16 cellular contexts compared by ENCODE assay signal in the genomic region with DNA sequence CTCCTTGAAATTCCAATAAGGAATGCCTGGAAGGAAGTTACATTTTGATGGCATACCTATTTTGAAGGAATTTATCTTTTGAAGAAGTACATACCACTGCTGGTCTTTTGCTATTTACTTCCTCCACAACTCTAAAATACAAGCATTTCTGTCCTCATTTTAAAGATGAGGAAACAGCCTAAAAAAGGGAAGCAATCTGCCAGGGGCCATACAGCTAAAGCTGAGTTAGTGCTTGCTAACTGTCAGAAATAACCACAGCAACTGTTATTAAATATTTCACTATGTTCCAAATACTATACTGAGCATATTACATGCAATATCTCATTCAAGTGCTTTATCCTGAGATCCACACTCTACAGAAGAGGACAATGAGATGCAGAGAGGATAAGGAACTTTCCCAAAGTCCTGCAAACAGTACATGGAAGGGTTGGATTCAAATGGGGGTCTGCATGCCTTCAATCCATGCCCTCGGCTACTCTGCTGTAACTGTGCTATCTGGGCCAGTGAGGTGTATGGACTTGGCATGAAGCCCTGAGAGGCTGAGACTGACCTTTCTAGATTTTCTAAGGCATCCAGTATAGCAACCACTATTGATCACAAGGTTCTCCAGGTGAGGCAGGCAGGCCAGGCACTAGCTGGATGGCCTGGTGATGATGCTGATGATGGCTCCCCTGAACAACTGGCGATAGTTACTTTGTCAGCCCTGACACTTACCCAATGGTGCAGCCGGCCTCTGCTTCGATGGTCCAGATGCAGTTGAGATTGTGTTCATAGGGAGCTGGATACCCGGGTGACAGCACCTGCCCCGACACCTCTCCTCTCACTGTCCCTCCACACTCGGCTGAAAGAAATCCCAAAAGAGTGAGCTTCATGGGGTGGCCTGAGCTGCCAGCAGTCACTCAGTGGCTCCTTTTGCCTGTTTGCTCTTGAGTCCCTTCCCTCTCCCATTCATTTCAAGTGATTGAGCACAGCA.
DNase-seq lines count a peak whose midpoint lies in the region; ATAC-seq and TF ChIP-seq lines count a peak whose summit lies in the region.
"Had no signal": no experiment of that assay in that cellular context is flagged by ENCODE, and none has a peak within 500 bp of the region (broad histone marks: within the 10 kb centered on the region; RNA-seq: fewer than 3 reads in every experiment).

No MANE protein-coding gene starts in this region.

- no peak overlapping the region for H3K4me3 Mint-ChIP-seq in osteocyte (ENCODE audit: unreplicated experiment)
- no peak overlapping the region for H3K4me3 Mint-ChIP-seq in activated CD4-positive, alpha-beta T cell treated with anti-CD3 and anti-CD28 coated beads, Interleukin-2, amount 10 ng/mL, durations not matched to agents 7 days and 5 days
- H3K4me3 Mint-ChIP-seq: T-cell had no signal

- H3K27me3 Mint-ChIP-seq in osteocyte (ENCODE audit: unreplicated experiment): no peaks in the 10 kb centered on the region
- peaks cover 3% of the 10 kb centered on the region for H3K27me3 Mint-ChIP-seq in activated CD4-positive, alpha-beta T cell treated with anti-CD3 and anti-CD28 coated beads, Interleukin-2, amount 10 ng/mL, durations not matched to agents 7 days and 5 days

- no peak for TF ChIP-seq RAD21 in HCT116 (IDR thresholded peaks at IDR 0.05; ENCODE audit: low read depth)

- BruUV-seq in HCT116 (replicated peaks; lab: Mats Ljungman, UMichigan): no TSS peak

- DNase-seq in HCT116 (ENCODE audit: low read depth, low spot score): no peak
- peak; percentile 4 to 22 for DNase-seq in Kasumi-1 (lab: John Stamatoyannopoulos, UW)
- DNase-seq in NOMO-1 treated with dmso at 0.1 percent for 144 hours (lab: John Stamatoyannopoulos, UW; ENCODE audit: unreplicated experiment): peak; percentile 68
- peak; percentile 69 for DNase-seq in osteocyte (ENCODE audit: extremely low spot score, unreplicated experiment)
- no peak for DNase-seq in activated CD4-positive, alpha-beta T cell treated with anti-CD3 and anti-CD28 coated beads, Interleukin-2, amount 10 ng/mL, durations not matched to agents 7 days and 5 days
- no peak for DNase-seq in NCI-H1092 (lab: John Stamatoyannopoulos, UW)
- no peak for DNase-seq in globus pallidus (ENCODE audit: low spot score)
- DNase-seq: DMS79, MM.1S, NCI-H1436, NCI-H1930, NCI-H345, NCI-H524 treated with DMSO at 0.1 percent for 48 hours, Peyer's patch, T-cell had no signal

- H3K9me3 Mint-ChIP-seq in osteocyte (ENCODE audit: unreplicated experiment): no peaks in the 10 kb centered on the region
- no peaks in the 10 kb centered on the region for H3K9me3 Mint-ChIP-seq in activated CD4-positive, alpha-beta T cell treated with anti-CD3 and anti-CD28 coated beads, Interleukin-2, amount 10 ng/mL, durations not matched to agents 7 days and 5 days
- H3K9me3 Mint-ChIP-seq: T-cell had no signal

- ATAC-seq in HCT116: no peak
- ATAC-seq: T-cell had no signal

- no peaks in the 10 kb centered on the region for H4K20me1 ChIP-seq in HCT116 (ENCODE audit: insufficient read depth)

- intact Hi-C loops in HCT116 (cut with micrococcal nuclease): no loop called here

- no peaks in the 10 kb centered on the region for H3K36me3 ChIP-seq in HCT116 (ENCODE audit: control insufficient read depth in 1 of 2, insufficient read depth in 2 of 2, low read length in 2 of 2)
- H3K36me3 ChIP-seq: Peyer's patch had no signal

- no peaks in the 10 kb centered on the region for H3K4me1 Mint-ChIP-seq in osteocyte (ENCODE audit: unreplicated experiment)
- no peaks in the 10 kb centered on the region for H3K4me1 Mint-ChIP-seq in activated CD4-positive, alpha-beta T cell treated with anti-CD3 and anti-CD28 coated beads, Interleukin-2, amount 10 ng/mL, durations not matched to agents 7 days and 5 days
- H3K4me1 Mint-ChIP-seq: T-cell had no signal

- H3K27me3 ChIP-seq in HCT116 (ENCODE audit: insufficient read depth, low read length): peaks cover 77% of the 10 kb centered on the region
- H3K27me3 ChIP-seq: Peyer's patch had no signal

- H3K4me3 ChIP-seq in HCT116 (replicated peaks in 1 of 2; ENCODE audit: low read depth in 1 of 2, low read length in 2 of 2): no peak overlapping the region
- H3K4me3 ChIP-seq: Peyer's patch had no signal

- CTCF ChIA-PET in HCT116 (lab: Charles Lee): no interaction called here
- CTCF ChIA-PET in activated CD4-positive, alpha-beta T cell treated with anti-CD3 and anti-CD28 coated beads, Interleukin-2, amount 10 ng/mL, durations not matched to agents 7 days and 5 days (lab: Charles Lee): no interaction called here

- no peaks in the 10 kb centered on the region for H3K36me3 Mint-ChIP-seq in osteocyte (ENCODE audit: unreplicated experiment)
- no peaks in the 10 kb centered on the region for H3K36me3 Mint-ChIP-seq in activated CD4-positive, alpha-beta T cell treated with anti-CD3 and anti-CD28 coated beads, Interleukin-2, amount 10 ng/mL, durations not matched to agents 7 days and 5 days (ENCODE audit: low read depth)
- H3K36me3 Mint-ChIP-seq: T-cell had no signal

- POLR2A ChIA-PET in HCT116 (lab: Charles Lee): no interaction called here
- POLR2A ChIA-PET in activated CD4-positive, alpha-beta T cell treated with anti-CD3 and anti-CD28 coated beads, Interleukin-2, amount 10 ng/mL, durations not matched to agents 7 days and 5 days (lab: Charles Lee): no interaction called here

- no peaks in the 10 kb centered on the region for H3K9me2 ChIP-seq in HCT116 (ENCODE audit: insufficient read depth)

- no peak overlapping the region for H3K27ac Mint-ChIP-seq in osteocyte (ENCODE audit: unreplicated experiment)
- no peak overlapping the region for H3K27ac Mint-ChIP-seq in activated CD4-positive, alpha-beta T cell treated with anti-CD3 and anti-CD28 coated beads, Interleukin-2, amount 10 ng/mL, durations not matched to agents 7 days and 5 days
- H3K27ac Mint-ChIP-seq: T-cell had no signal

- TF ChIP-seq POLR2A in HCT116 (IDR thresholded peaks at IDR 0.05; ENCODE audit: borderline replicate concordance, extremely low read depth, insufficient read depth, insufficient read length): no peak

- no peak overlapping the region for H3K4me2 ChIP-seq in HCT116 (ENCODE audit: low read length)

- RAD21 ChIA-PET in HCT116 (lab: Charles Lee; ENCODE audit: low non-redundant PET in 1 of 2, low total read pairs in 2 of 2, uncharacterized antibody in 2 of 2, unreplicated experiment in 2 of 2): no interaction called here

- H3K4me1 ChIP-seq in HCT116 (ENCODE audit: control insufficient read depth in 1 of 2, insufficient read depth in 2 of 2, low read length in 2 of 2): no peaks in the 10 kb centered on the region
- H3K4me1 ChIP-seq: Peyer's patch had no signal

- H3K79me2 ChIP-seq in HCT116 (ENCODE audit: insufficient read depth, low read length): no peaks in the 10 kb centered on the region

- H2AFZ ChIP-seq in HCT116 (ENCODE audit: low read depth, low read length, poor library complexity, severe bottlenecking): no peak overlapping the region

- TF ChIP-seq CTCF in HCT116 (IDR thresholded peaks at IDR 0.05 in 2 of 3, conservative IDR thresholded peaks at IDR 0.05 in 1 of 3; ENCODE audit: borderline replicate concordance in 1 of 3, insufficient read depth in 1 of 3, low read depth in 2 of 3, low read length in 2 of 3) (no peak), osteocyte (IDR thresholded peaks at IDR 0.05) (no peak)

- H3K9me3 ChIP-seq in HCT116 (ENCODE audit: control insufficient read depth in 1 of 2, insufficient read depth in 1 of 2, low read depth in 1 of 2, low read length in 2 of 2): no peaks in the 10 kb centered on the region
- H3K9me3 ChIP-seq: Peyer's patch had no signal

- no peak overlapping the region for H3K27ac ChIP-seq in HCT116 (ENCODE audit: low read depth, low read length)
- H3K27ac ChIP-seq: C4-2B, Peyer's patch had no signal

- H3K9ac ChIP-seq in HCT116 (ENCODE audit: low read length): no peak overlapping the region

TF ChIP-seq in HCT116, 20 proteins besides CTCF, POLR2A, EP300 and RAD21:
- TF ChIP-seq EZH2 (IDR thresholded peaks at IDR 0.05) (0 out of 2 replicates have a peak, but pooled peaks have one; percentile 27), YY1 (IDR thresholded peaks at IDR 0.05; ENCODE audit: extremely low read depth, insufficient replicate concordance, low read depth, low read length) (no peak), ELF1 (IDR thresholded peaks at IDR 0.05; ENCODE audit: borderline replicate concordance, low read depth) (no peak)
- TF ChIP-seq, protein P1, sequence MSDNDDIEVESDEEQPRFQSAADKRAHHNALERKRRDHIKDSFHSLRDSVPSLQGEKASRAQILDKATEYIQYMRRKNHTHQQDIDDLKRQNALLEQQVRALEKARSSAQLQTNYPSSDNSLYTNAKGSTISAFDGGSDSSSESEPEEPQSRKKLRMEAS (IDR thresholded peaks at IDR 0.05): no peak

Comparison
In these comparisons a context has a peak if more than half of its experiments do, and no peak if none do; other contexts are left out.
1. DNase-seq: peak in Kasumi-1 (2 of 2), NOMO-1 treated with dmso at 0.1 percent for 144 hours (single experiment) and osteocyte (single experiment); none in HCT116 (single experiment), activated CD4-positive, alpha-beta T cell treated with anti-CD3 and anti-CD28 coated beads, Interleukin-2, amount 10 ng/mL, durations not matched to agents 7 days and 5 days (single experiment), NCI-H1092 (single experiment) and globus pallidus (single experiment).